In genomic region chr4:107853444-107854325, GRCh38 we compare ENCODE assay signal across 12 cellular contexts. TPM values are rescaled to one million over a fixed set of nuclear protein-coding genes. Genes with fewer than 3 reads are reported as not detected.
DNase-seq lines count a peak whose midpoint lies in the region; ATAC-seq and TF ChIP-seq lines count a peak whose summit lies in the region.
"Had no signal": no experiment of that assay in that cellular context is flagged by ENCODE, and none has a peak within 500 bp of the region (broad histone marks: within the 10 kb centered on the region; RNA-seq: fewer than 3 reads in every experiment).

No MANE protein-coding gene starts in this region.

- peaks cover 49% of the 10 kb centered on the region in 2 donors for H3K4me1 ChIP-seq in gastrocnemius medialis
- H3K4me1 ChIP-seq in tibial artery: peaks cover 0 to 31% (median 3%) of the 10 kb centered on the region in 4 donors

- TF ChIP-seq CTCF in VCaP (conservative IDR thresholded peaks at IDR 0.05) (no peak), gastrocnemius medialis (IDR thresholded peaks at IDR 0.05 in 4 of 5, conservative IDR thresholded peaks at IDR 0.05 in 1 of 5) (no peak), tibial artery (IDR thresholded peaks at IDR 0.05) (no peak), mesothelial cell of epicardium (IDR thresholded peaks at IDR 0.05; ENCODE audit: unreplicated experiment) (no peak)

- no peaks in the 10 kb centered on the region for H3K27me3 Mint-ChIP-seq in mesothelial cell of epicardium (ENCODE audit: low read depth)

- H3K27ac Mint-ChIP-seq in mesothelial cell of epicardium: no peak overlapping the region
- H3K27ac Mint-ChIP-seq: stimulated activated memory B cell treated with anti-CD40 and anti-IgM and Interleukin-4, amounts not matched to agents 10 μg/mL and 1 μg/mL and 100 μg/mL, for 72 hours had no signal

- peak overlapping the region; percentile 79 for H3K27ac ChIP-seq in VCaP
- H3K27ac ChIP-seq in gastrocnemius medialis: peak overlapping the region; percentile 47 to 54 (median 52)
- H3K27ac ChIP-seq in tibial artery: peak overlapping the region in 1 of 2 donors; percentile 2

- intact Hi-C loops in left cardiac atrium (cut with DNase I) (loop anchor here in 1 of 2 donors (2.0 kb wide), 1 partner anchor 29 kb away; the partner anchor contains the start of gene SGMS2), gastrocnemius medialis (cut with DNase I; ENCODE audit: low total_unique reads) (no loop called here), tibial artery (cut with DNase I; ENCODE audit: low total_unique reads) (no loop called here)

- no peaks in the 10 kb centered on the region for H3K9me3 ChIP-seq in gastrocnemius medialis
- H3K9me3 ChIP-seq in tibial artery: no peaks in the 10 kb centered on the region
- H3K9me3 ChIP-seq: HAP-1 had no signal

- ATAC-seq in left cardiac atrium (peak; percentile 60 to 88), gastrocnemius medialis (peak; percentile 26 to 60), GM21528 (IDR thresholded peaks at IDR 0.05; ENCODE audit: low FRiP score, unreplicated experiment) (no peak)
- ATAC-seq: stimulated activated memory B cell treated with anti-CD40 and anti-IgM and Interleukin-4, amounts not matched to agents 10 μg/mL and 1 μg/mL and 100 μg/mL, for 72 hours had no signal

- H3K4me3 Mint-ChIP-seq in mesothelial cell of epicardium: no peak overlapping the region
- H3K4me3 Mint-ChIP-seq: stimulated activated memory B cell treated with anti-CD40 and anti-IgM and Interleukin-4, amounts not matched to agents 10 μg/mL and 1 μg/mL and 100 μg/mL, for 72 hours had no signal

- no peaks in the 10 kb centered on the region for H3K36me3 Mint-ChIP-seq in mesothelial cell of epicardium
- H3K36me3 Mint-ChIP-seq: stimulated activated memory B cell treated with anti-CD40 and anti-IgM and Interleukin-4, amounts not matched to agents 10 μg/mL and 1 μg/mL and 100 μg/mL, for 72 hours had no signal

- TF ChIP-seq POLR2A in gastrocnemius medialis (IDR thresholded peaks at IDR 0.05): no peak

- DNase-seq in GM04504 (ENCODE audit: low read depth) (peak; percentile 44), left cardiac atrium (no peak), gastrocnemius medialis (no peak), tibial artery (no peak), mesothelial cell of epicardium (ENCODE audit: low spot score in 2 of 2, unreplicated experiment in 2 of 2) (no peak), COLO668 (lab: John Stamatoyannopoulos, UW; ENCODE audit: unreplicated experiment) (no peak)
- DNase-seq: NCI-H1930; stimulated activated CD4-positive, alpha-beta T cell treated with anti-CD3 and anti-CD28 coated beads, Interleukin-12 subunit alpha, Interleukin-12 subunit beta, amount 100 ng/mL, for 4 hours had no signal

- H3K27me3 ChIP-seq in gastrocnemius medialis: no peaks in the 10 kb centered on the region
- no peaks in the 10 kb centered on the region for H3K27me3 ChIP-seq in tibial artery

- in situ Hi-C loops in gastrocnemius medialis (cut with MboI; ENCODE audit: low sequenced_read_pairs in 4 of 4): no loop called here

- peaks cover 4% of the 10 kb centered on the region for H3K9me3 Mint-ChIP-seq in mesothelial cell of epicardium
- H3K9me3 Mint-ChIP-seq: stimulated activated memory B cell treated with anti-CD40 and anti-IgM and Interleukin-4, amounts not matched to agents 10 μg/mL and 1 μg/mL and 100 μg/mL, for 72 hours had no signal

- H3K4me3 ChIP-seq in gastrocnemius medialis (peak overlapping the region; percentile 13 to 33 (median 28)), tibial artery (peak overlapping the region in 1 of 2 donors; percentile 2)
- H3K4me3 ChIP-seq: HAP-1 had no signal

- no peaks in the 10 kb centered on the region for H3K36me3 ChIP-seq in gastrocnemius medialis
- no peaks in the 10 kb centered on the region for H3K36me3 ChIP-seq in tibial artery

- peaks cover 11% of the 10 kb centered on the region for H3K4me1 Mint-ChIP-seq in mesothelial cell of epicardium
- H3K4me1 Mint-ChIP-seq: stimulated activated memory B cell treated with anti-CD40 and anti-IgM and Interleukin-4, amounts not matched to agents 10 μg/mL and 1 μg/mL and 100 μg/mL, for 72 hours had no signal

RNA-seq across cellular contexts. Expression of gene SGMS2, which starts 29.0 kb away (rescaled TPM):
- total RNA-seq in left cardiac atrium (10 to 100 TPM; 27.5 to 39.6 TPM), gastrocnemius medialis (10 to 100 TPM; 10.2 to 79.1 (median 23.8) TPM), mesothelial cell of epicardium (7.5 to 9.8 TPM (median 9.2 TPM) in 3 replicates)
